1 cellular context compared by ENCODE assay signal in genomic region chr11:58606930-58607714, GRCh38.
TF ChIP-seq lines count a peak whose summit lies in the region.

No MANE protein-coding gene starts in this region.

TF ChIP-seq in HepG2, 621 proteins besides CTCF, POLR2A, EP300 and RAD21 (continued from another document and continues in another):
- TF ChIP-seq, protein P1, sequence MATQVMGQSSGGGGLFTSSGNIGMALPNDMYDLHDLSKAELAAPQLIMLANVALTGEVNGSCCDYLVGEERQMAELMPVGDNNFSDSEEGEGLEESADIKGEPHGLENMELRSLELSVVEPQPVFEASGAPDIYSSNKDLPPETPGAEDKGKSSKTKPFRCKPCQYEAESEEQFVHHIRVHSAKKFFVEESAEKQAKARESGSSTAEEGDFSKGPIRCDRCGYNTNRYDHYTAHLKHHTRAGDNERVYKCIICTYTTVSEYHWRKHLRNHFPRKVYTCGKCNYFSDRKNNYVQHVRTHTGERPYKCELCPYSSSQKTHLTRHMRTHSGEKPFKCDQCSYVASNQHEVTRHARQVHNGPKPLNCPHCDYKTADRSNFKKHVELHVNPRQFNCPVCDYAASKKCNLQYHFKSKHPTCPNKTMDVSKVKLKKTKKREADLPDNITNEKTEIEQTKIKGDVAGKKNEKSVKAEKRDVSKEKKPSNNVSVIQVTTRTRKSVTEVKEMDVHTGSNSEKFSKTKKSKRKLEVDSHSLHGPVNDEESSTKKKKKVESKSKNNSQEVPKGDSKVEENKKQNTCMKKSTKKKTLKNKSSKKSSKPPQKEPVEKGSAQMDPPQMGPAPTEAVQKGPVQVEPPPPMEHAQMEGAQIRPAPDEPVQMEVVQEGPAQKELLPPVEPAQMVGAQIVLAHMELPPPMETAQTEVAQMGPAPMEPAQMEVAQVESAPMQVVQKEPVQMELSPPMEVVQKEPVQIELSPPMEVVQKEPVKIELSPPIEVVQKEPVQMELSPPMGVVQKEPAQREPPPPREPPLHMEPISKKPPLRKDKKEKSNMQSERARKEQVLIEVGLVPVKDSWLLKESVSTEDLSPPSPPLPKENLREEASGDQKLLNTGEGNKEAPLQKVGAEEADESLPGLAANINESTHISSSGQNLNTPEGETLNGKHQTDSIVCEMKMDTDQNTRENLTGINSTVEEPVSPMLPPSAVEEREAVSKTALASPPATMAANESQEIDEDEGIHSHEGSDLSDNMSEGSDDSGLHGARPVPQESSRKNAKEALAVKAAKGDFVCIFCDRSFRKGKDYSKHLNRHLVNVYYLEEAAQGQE (IDR thresholded peaks at IDR 0.05; ENCODE audit: borderline replicate concordance in 1 of 2, low read depth in 1 of 2, low read length in 2 of 2), result no peak
- TF ChIP-seq ZNF142 (CRISPR knock-in tag; IDR thresholded peaks at IDR 0.05) (no peak), ZNF646 (CRISPR knock-in tag; IDR thresholded peaks at IDR 0.05) (no peak), TCF12 (IDR thresholded peaks at IDR 0.05) (no peak), TCF12 (CRISPR knock-in tag; IDR thresholded peaks at IDR 0.05) (no peak), HIVEP1 (CRISPR knock-in tag; IDR thresholded peaks at IDR 0.05) (no peak), HDAC6 (IDR thresholded peaks at IDR 0.05; ENCODE audit: low read depth, low read length) (no peak), ZNF367 (CRISPR knock-in tag; IDR thresholded peaks at IDR 0.05; ENCODE audit: borderline replicate concordance) (no peak), SALL1 (CRISPR knock-in tag; IDR thresholded peaks at IDR 0.05) (no peak), HNRNPL (IDR thresholded peaks at IDR 0.05; ENCODE audit: low read depth, low read length) (no peak), ARID5B (CRISPR knock-in tag; IDR thresholded peaks at IDR 0.05) (peak; percentile 47), NCOR1 (IDR thresholded peaks at IDR 0.05; ENCODE audit: borderline replicate concordance, low read length) (peak; percentile 33; the same call in 1 of the 2 replicates), SRSF4 (IDR thresholded peaks at IDR 0.05; ENCODE audit: low read depth, low read length, poor library complexity, severe bottlenecking) (no peak), NR2F6 (IDR thresholded peaks at IDR 0.05) (no peak), NR2F6 (CRISPR knock-in tag; IDR thresholded peaks at IDR 0.05) (no peak), AHDC1 (CRISPR knock-in tag; IDR thresholded peaks at IDR 0.05; ENCODE audit: borderline replicate concordance) (0 out of 2 replicates have a peak, but pooled peaks have one; percentile 25), SATB2 (CRISPR knock-in tag; IDR thresholded peaks at IDR 0.05) (no peak)
- TF ChIP-seq, protein P2, sequence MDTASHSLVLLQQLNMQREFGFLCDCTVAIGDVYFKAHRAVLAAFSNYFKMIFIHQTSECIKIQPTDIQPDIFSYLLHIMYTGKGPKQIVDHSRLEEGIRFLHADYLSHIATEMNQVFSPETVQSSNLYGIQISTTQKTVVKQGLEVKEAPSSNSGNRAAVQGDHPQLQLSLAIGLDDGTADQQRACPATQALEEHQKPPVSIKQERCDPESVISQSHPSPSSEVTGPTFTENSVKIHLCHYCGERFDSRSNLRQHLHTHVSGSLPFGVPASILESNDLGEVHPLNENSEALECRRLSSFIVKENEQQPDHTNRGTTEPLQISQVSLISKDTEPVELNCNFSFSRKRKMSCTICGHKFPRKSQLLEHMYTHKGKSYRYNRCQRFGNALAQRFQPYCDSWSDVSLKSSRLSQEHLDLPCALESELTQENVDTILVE (CRISPR knock-in tag; IDR thresholded peaks at IDR 0.05), result no peak
- TF ChIP-seq, protein P3, sequence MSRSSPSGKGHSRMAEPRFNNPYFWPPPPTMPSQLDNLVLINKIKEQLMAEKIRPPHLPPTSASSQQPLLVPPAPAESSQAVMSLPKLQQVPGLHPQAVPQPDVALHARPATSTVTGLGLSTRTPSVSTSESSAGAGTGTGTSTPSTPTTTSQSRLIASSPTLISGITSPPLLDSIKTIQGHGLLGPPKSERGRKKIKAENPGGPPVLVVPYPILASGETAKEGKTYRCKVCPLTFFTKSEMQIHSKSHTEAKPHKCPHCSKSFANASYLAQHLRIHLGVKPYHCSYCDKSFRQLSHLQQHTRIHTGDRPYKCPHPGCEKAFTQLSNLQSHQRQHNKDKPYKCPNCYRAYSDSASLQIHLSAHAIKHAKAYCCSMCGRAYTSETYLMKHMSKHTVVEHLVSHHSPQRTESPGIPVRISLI (CRISPR knock-in tag; IDR thresholded peaks at IDR 0.05; ENCODE audit: borderline replicate concordance), result peak; percentile 41; the same call in 1 of the 2 replicates
